ENCODE assay signal across 1 cellular context in genomic region chr21:36099695-36100211, GRCh38. TPM values are rescaled to one million over a fixed set of nuclear protein-coding genes. Genes with fewer than 3 reads are reported as not detected.
"Had no signal": no experiment of that assay in that cellular context is flagged by ENCODE, and none has a peak within 500 bp of the region (broad histone marks: within the 10 kb centered on the region; RNA-seq: fewer than 3 reads in every experiment).

No MANE protein-coding gene starts in this region.

RNA-seq across cellular contexts. Expression of gene CBR3, which starts 35.1 kb away (rescaled TPM):
- total RNA-seq: K562 had no signal
- polyA plus RNA-seq: K562 had no signal
